In the genomic region with DNA sequence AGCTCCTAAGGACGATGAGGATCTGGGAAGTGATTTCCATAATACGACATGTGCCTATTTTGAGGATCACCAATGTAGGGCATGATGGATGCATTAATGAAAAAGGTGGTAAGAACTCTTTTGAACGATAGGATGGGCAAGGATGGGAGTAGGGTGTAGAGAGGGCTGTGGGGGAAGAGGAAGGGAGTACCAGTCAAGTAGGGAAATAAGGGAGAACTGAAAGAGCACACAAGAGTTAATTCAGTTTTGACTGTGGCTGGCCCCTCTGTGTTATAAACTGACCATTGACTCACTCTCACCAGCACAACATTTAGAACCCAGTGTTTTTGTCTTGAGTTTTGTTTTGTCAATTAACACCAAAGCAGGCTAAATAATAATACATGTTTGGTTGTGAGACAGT, we compare ENCODE assay signal across 32 cellular contexts. TPM values are rescaled to one million over a fixed set of nuclear protein-coding genes. Genes with fewer than 3 reads are reported as not detected.
DNase-seq lines count a peak whose midpoint lies in the region; ATAC-seq, FAIRE-seq and TF ChIP-seq lines count a peak whose summit lies in the region.
"Had no signal": no experiment of that assay in that cellular context is flagged by ENCODE, and none has a peak within 500 bp of the region (broad histone marks: within the 10 kb centered on the region; RNA-seq: fewer than 3 reads in every experiment).

No MANE protein-coding gene starts in this region.

- no peak overlapping the region for H3K4me3 Mint-ChIP-seq in stimulated activated naive B cell treated with anti-CD40 and anti-IgM and Interleukin-4, amounts not matched to agents 10 μg/mL and 1 μg/mL and 100 μg/mL, for 72 hours
- H3K4me3 Mint-ChIP-seq: HFFc6, T-cell had no signal

- DNase-seq in NCI-H146 treated with DMSO at 0.1 percent for 48 hours (lab: John Stamatoyannopoulos, UW; ENCODE audit: unreplicated experiment) (peak; percentile 36), NCI-H146 (lab: John Stamatoyannopoulos, UW) (no peak), MV-4-11 (lab: John Stamatoyannopoulos, UW) (peak; percentile 36), bronchial epithelial cell (ENCODE audit: low read depth) (no peak), sciatic nerve (ENCODE audit: low spot score) (no peak), NCI-H1436 treated with DMSO at 0.1 percent for 48 hours (lab: John Stamatoyannopoulos, UW) (no peak), activated T-cell treated with anti-CD3 and anti-CD28 coated beads for 4 hours (no peak)
- DNase-seq in stimulated activated naive B cell treated with anti-CD40 and anti-IgM and Interleukin-4, amounts not matched to agents 10 μg/mL and 1 μg/mL and 100 μg/mL, for 72 hours: no peak
- DNase-seq: 8988T; ACHN; BE2C; DMS79; EL; GDM1; HFFc6; KG1; MM.1S; NCI-H1092 treated with DMSO at 0.1 percent for 48 hours; NCI-H1436; NCI-H2029; NCI-H446 treated with DMSO at 0.1 percent for 48 hours; NCI-H526; NCI-H82; NK-92 treated with Interleukin-12 subunit alpha and Interleukin-12 subunit beta, amount 100 ng/mL, for 24 hours; SHP77; T-cell had no signal

- no peaks in the 10 kb centered on the region for H3K36me3 ChIP-seq in bronchial epithelial cell (ENCODE audit: control insufficient read depth, insufficient read depth, low read length)
- H3K36me3 ChIP-seq: HAP-1 had no signal

- H3K9me3 Mint-ChIP-seq in stimulated activated naive B cell treated with anti-CD40 and anti-IgM and Interleukin-4, amounts not matched to agents 10 μg/mL and 1 μg/mL and 100 μg/mL, for 72 hours: peaks cover 0 to 1% of the 10 kb centered on the region in 2 donors
- H3K9me3 Mint-ChIP-seq: HFFc6, T-cell had no signal

- H3K27ac Mint-ChIP-seq in stimulated activated naive B cell treated with anti-CD40 and anti-IgM and Interleukin-4, amounts not matched to agents 10 μg/mL and 1 μg/mL and 100 μg/mL, for 72 hours: no peak overlapping the region
- H3K27ac Mint-ChIP-seq: HFFc6, T-cell had no signal

- no peaks in the 10 kb centered on the region for H3K27me3 ChIP-seq in bronchial epithelial cell (ENCODE audit: control insufficient read depth, insufficient read depth, low read length)
- H3K27me3 ChIP-seq: BE2C had no signal

- H3K4me3 ChIP-seq in bronchial epithelial cell (ENCODE audit: low read depth, low read length): no peak overlapping the region
- H3K4me3 ChIP-seq: HAP-1 had no signal

- H3K4me1 Mint-ChIP-seq in stimulated activated naive B cell treated with anti-CD40 and anti-IgM and Interleukin-4, amounts not matched to agents 10 μg/mL and 1 μg/mL and 100 μg/mL, for 72 hours: peaks cover 12 to 17% of the 10 kb centered on the region in 2 donors

- intact Hi-C loops in sciatic nerve (cut with DNase I): no loop called here

- TF ChIP-seq CTCF in bronchial epithelial cell (IDR thresholded peaks at IDR 0.05; ENCODE audit: insufficient read depth, low read length, severe bottlenecking): no peak

- peak; percentile 79 for FAIRE-seq in bronchial epithelial cell (lab: Jason Lieb, UNC)
- FAIRE-seq: GM18507 had no signal

- no peaks in the 10 kb centered on the region for H3K36me3 Mint-ChIP-seq in stimulated activated naive B cell treated with anti-CD40 and anti-IgM and Interleukin-4, amounts not matched to agents 10 μg/mL and 1 μg/mL and 100 μg/mL, for 72 hours
- H3K36me3 Mint-ChIP-seq: T-cell had no signal

- peaks cover 6% of the 10 kb centered on the region in 2 donors for H3K27me3 Mint-ChIP-seq in stimulated activated naive B cell treated with anti-CD40 and anti-IgM and Interleukin-4, amounts not matched to agents 10 μg/mL and 1 μg/mL and 100 μg/mL, for 72 hours

- ATAC-seq in stimulated activated naive B cell treated with anti-CD40 and anti-IgM and Interleukin-4, amounts not matched to agents 10 μg/mL and 1 μg/mL and 100 μg/mL, for 72 hours (replicated peaks): peak; percentile 50 to 52
- ATAC-seq in sciatic nerve: no peak
- ATAC-seq: Panc1, T-cell had no signal

RNA-seq across cellular contexts. Expression of gene SLC35D3, which starts 33.0 kb away (rescaled TPM):
- total RNA-seq in bronchial epithelial cell: under 0.01 TPM in 1 of 2 replicates, not detected in the other
- total RNA-seq in sciatic nerve: not detected
- total RNA-seq: HFFc6, HT1080, OCI-LY7, SK-MEL-5, T-cell had no signal

Comparison
In these comparisons a context has a peak if more than half of its experiments do, and no peak if none do; other contexts are left out.
1. DNase-seq: peak in NCI-H146 treated with DMSO at 0.1 percent for 48 hours (single experiment) and MV-4-11 (single experiment); none in NCI-H146 (single experiment), bronchial epithelial cell (single experiment), stimulated activated naive B cell treated with anti-CD40 and anti-IgM and Interleukin-4, amounts not matched to agents 10 μg/mL and 1 μg/mL and 100 μg/mL, for 72 hours (single experiment), sciatic nerve (single experiment), NCI-H1436 treated with DMSO at 0.1 percent for 48 hours (single experiment) and activated T-cell treated with anti-CD3 and anti-CD28 coated beads for 4 hours (single experiment).